In genomic region chr2:63343397-63344109, GRCh38 we compare ENCODE assay signal across 2 cellular contexts.
TF ChIP-seq lines count a peak whose summit lies in the region.

No MANE protein-coding gene starts in this region.

TF ChIP-seq in HepG2, 621 proteins besides CTCF, POLR2A, EP300 and RAD21:
- TF ChIP-seq MAFK (conservative IDR thresholded peaks at IDR 0.05 in 1 of 2, IDR thresholded peaks at IDR 0.05 in 1 of 2; ENCODE audit: low read length in 2 of 2) = peak; percentile 60 to 61; a peak in 2 of 4 replicates
- no peak for TF ChIP-seq BCLAF1 (IDR thresholded peaks at IDR 0.05)
- peak; percentile 55 for TF ChIP-seq MAFF (IDR thresholded peaks at IDR 0.05; ENCODE audit: low read depth, low read length)
- TF ChIP-seq ZNF615 (CRISPR knock-in tag; IDR thresholded peaks at IDR 0.05; ENCODE audit: borderline replicate concordance) = no peak

TF ChIP-seq in K562, 482 proteins besides CTCF, POLR2A, EP300 and RAD21 (continued from another document):
- TF ChIP-seq ARID3A (IDR thresholded peaks at IDR 0.05; ENCODE audit: borderline replicate concordance, low read depth, low read length) = no peak
